1 cellular context compared by ENCODE assay signal in the genomic region with DNA sequence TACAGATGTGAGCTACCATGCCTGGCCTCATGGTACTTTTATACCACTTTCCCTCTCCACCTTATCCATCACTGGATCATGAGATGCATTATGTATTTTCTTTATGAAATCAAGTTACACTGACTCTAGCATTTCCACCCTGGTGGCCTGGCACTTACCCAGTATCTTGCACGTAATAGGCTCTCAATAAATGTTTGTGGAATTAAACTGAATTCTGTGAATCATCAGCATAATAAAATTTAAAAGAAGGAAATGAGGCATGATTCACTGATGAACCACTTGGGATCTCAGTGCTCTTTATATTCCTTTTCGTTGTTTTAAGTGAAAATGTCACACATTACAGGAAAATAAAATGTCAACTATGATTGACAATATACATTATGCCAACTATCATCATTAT.
TF ChIP-seq lines count a peak whose summit lies in the region.

No MANE protein-coding gene starts in this region.

TF ChIP-seq in SK-N-SH, 30 proteins besides CTCF, POLR2A, EP300 and RAD21 (continued from another document):
- TF ChIP-seq, protein P1, sequence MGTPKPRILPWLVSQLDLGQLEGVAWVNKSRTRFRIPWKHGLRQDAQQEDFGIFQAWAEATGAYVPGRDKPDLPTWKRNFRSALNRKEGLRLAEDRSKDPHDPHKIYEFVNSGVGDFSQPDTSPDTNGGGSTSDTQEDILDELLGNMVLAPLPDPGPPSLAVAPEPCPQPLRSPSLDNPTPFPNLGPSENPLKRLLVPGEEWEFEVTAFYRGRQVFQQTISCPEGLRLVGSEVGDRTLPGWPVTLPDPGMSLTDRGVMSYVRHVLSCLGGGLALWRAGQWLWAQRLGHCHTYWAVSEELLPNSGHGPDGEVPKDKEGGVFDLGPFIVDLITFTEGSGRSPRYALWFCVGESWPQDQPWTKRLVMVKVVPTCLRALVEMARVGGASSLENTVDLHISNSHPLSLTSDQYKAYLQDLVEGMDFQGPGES (IDR thresholded peaks at IDR 0.05; ENCODE audit: low read depth, low read length), result no peak
- TF ChIP-seq RFX5 (IDR thresholded peaks at IDR 0.05; ENCODE audit: low read length), result no peak
- TF ChIP-seq FOXM1 (IDR thresholded peaks at IDR 0.05; ENCODE audit: low read depth), result 0 out of 2 replicates have a peak, but pooled peaks have one; percentile 44
- TF ChIP-seq, protein P2, sequence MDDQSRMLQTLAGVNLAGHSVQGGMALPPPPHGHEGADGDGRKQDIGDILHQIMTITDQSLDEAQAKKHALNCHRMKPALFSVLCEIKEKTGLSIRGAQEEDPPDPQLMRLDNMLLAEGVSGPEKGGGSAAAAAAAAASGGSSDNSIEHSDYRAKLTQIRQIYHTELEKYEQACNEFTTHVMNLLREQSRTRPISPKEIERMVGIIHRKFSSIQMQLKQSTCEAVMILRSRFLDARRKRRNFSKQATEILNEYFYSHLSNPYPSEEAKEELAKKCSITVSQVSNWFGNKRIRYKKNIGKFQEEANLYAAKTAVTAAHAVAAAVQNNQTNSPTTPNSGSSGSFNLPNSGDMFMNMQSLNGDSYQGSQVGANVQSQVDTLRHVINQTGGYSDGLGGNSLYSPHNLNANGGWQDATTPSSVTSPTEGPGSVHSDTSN (IDR thresholded peaks at IDR 0.05), result peak; percentile 36
- peak; percentile 57 for TF ChIP-seq TCF12 (IDR thresholded peaks at IDR 0.05)
